20 cellular contexts compared by ENCODE assay signal in genomic region chr12:65494537-65494936, GRCh38.
DNase-seq lines count a peak whose midpoint lies in the region; ATAC-seq, FAIRE-seq and TF ChIP-seq lines count a peak whose summit lies in the region.
"Had no signal": no experiment of that assay in that cellular context is flagged by ENCODE, and none has a peak within 500 bp of the region (broad histone marks: within the 10 kb centered on the region; RNA-seq: fewer than 3 reads in every experiment).

No MANE protein-coding gene starts in this region.

- H3K4me3 ChIP-seq in A549 (no peak overlapping the region), mucosa of descending colon (no peak overlapping the region)
- H3K4me3 ChIP-seq: ovary, sigmoid colon had no signal

- no peaks in the 10 kb centered on the region for H3K36me3 ChIP-seq in mucosa of descending colon (ENCODE audit: low read depth)
- H3K36me3 ChIP-seq: ovary, sigmoid colon had no signal

- TF ChIP-seq CTCF in A549 (IDR thresholded peaks at IDR 0.05) (no peak), mucosa of descending colon (IDR thresholded peaks at IDR 0.05) (no peak)

- H3K27ac Mint-ChIP-seq in activated naive CD4-positive, alpha-beta T cell treated with anti-CD3 and anti-CD28 coated beads, Interleukin-2, amount 10 ng/mL, durations not matched to agents 7 days and 5 days, result no peak overlapping the region
- H3K27ac Mint-ChIP-seq in activated CD8-positive, alpha-beta T cell treated with anti-CD3 and anti-CD28 coated beads, Interleukin-2, amount 10 ng/mL, durations not matched to agents 7 days and 5 days, result no peak overlapping the region
- H3K27ac Mint-ChIP-seq: activated CD4-positive, alpha-beta memory T cell treated with anti-CD3 and anti-CD28 coated beads for 36 hours; stimulated activated naive CD8-positive, alpha-beta T cell treated with anti-CD3 and anti-CD28 coated beads, Interleukin-15, Interleukin-2, amounts not matched to agents 100 ng/mL and 50 ng/mL, for 24 hours; T-helper 17 cell; type B pancreatic cell had no signal

- H3K4me2 ChIP-seq in A549, result peak overlapping the region; percentile 23; the same call in 2 of the 3 replicates

- TF ChIP-seq POLR2A in A549 (IDR thresholded peaks at IDR 0.05; ENCODE audit: low read length), result no peak

- TF ChIP-seq RAD21 in A549 (conservative IDR thresholded peaks at IDR 0.05 in 1 of 2, IDR thresholded peaks at IDR 0.05 in 1 of 2), result no peak

- ATAC-seq in A549 (no peak; a peak in 1 of 6 replicates), mucosa of descending colon (peak; percentile 29), HG03565 (IDR thresholded peaks at IDR 0.05; ENCODE audit: unreplicated experiment) (no peak)
- no peak for ATAC-seq in activated CD8-positive, alpha-beta T cell treated with anti-CD3 and anti-CD28 coated beads, Interleukin-2, amount 10 ng/mL, durations not matched to agents 7 days and 5 days
- ATAC-seq: T-helper 17 cell had no signal

- intact Hi-C loops in mucosa of descending colon (cut with DNase I, micrococcal nuclease), result no loop called here

- FAIRE-seq in A549 (lab: Jason Lieb, UNC), result no peak

- H3K9me3 ChIP-seq in A549 (no peaks in the 10 kb centered on the region), mucosa of descending colon (no peaks in the 10 kb centered on the region)
- H3K9me3 ChIP-seq: ovary, sigmoid colon had no signal

- no peaks in the 10 kb centered on the region for H3K4me1 Mint-ChIP-seq in activated naive CD4-positive, alpha-beta T cell treated with anti-CD3 and anti-CD28 coated beads, Interleukin-2, amount 10 ng/mL, durations not matched to agents 7 days and 5 days
- peaks cover 11% of the 10 kb centered on the region for H3K4me1 Mint-ChIP-seq in activated CD8-positive, alpha-beta T cell treated with anti-CD3 and anti-CD28 coated beads, Interleukin-2, amount 10 ng/mL, durations not matched to agents 7 days and 5 days (ENCODE audit: low read depth)
- H3K4me1 Mint-ChIP-seq: T-helper 17 cell had no signal

- POLR2A ChIA-PET in A549 (lab: Yijun Ruan, JAX), result no interaction called here
- POLR2A ChIA-PET in activated CD8-positive, alpha-beta T cell treated with anti-CD3 and anti-CD28 coated beads, Interleukin-2, amount 10 ng/mL, durations not matched to agents 7 days and 5 days (lab: Charles Lee), result no interaction called here

- H3K4me1 ChIP-seq in A549, result peaks cover 10% of the 10 kb centered on the region; the same call in 1 of the 3 replicates
- H3K4me1 ChIP-seq in mucosa of descending colon (ENCODE audit: low read depth), result no peaks in the 10 kb centered on the region
- H3K4me1 ChIP-seq: sigmoid colon had no signal

- H3K36me3 Mint-ChIP-seq in activated naive CD4-positive, alpha-beta T cell treated with anti-CD3 and anti-CD28 coated beads, Interleukin-2, amount 10 ng/mL, durations not matched to agents 7 days and 5 days, result no peaks in the 10 kb centered on the region
- H3K36me3 Mint-ChIP-seq in activated CD8-positive, alpha-beta T cell treated with anti-CD3 and anti-CD28 coated beads, Interleukin-2, amount 10 ng/mL, durations not matched to agents 7 days and 5 days (ENCODE audit: low read depth), result no peaks in the 10 kb centered on the region
- H3K36me3 Mint-ChIP-seq: activated CD4-positive, alpha-beta memory T cell treated with anti-CD3 and anti-CD28 coated beads for 36 hours had no signal

- H3K4me3 Mint-ChIP-seq in activated naive CD4-positive, alpha-beta T cell treated with anti-CD3 and anti-CD28 coated beads, Interleukin-2, amount 10 ng/mL, durations not matched to agents 7 days and 5 days, result no peak overlapping the region
- no peak overlapping the region for H3K4me3 Mint-ChIP-seq in activated CD8-positive, alpha-beta T cell treated with anti-CD3 and anti-CD28 coated beads, Interleukin-2, amount 10 ng/mL, durations not matched to agents 7 days and 5 days
- H3K4me3 Mint-ChIP-seq: activated CD4-positive, alpha-beta memory T cell treated with anti-CD3 and anti-CD28 coated beads for 36 hours; stimulated activated naive CD8-positive, alpha-beta T cell treated with anti-CD3 and anti-CD28 coated beads, Interleukin-15, Interleukin-2, amounts not matched to agents 100 ng/mL and 50 ng/mL, for 24 hours; T-helper 17 cell; type B pancreatic cell had no signal

- no peaks in the 10 kb centered on the region for H3K9me3 Mint-ChIP-seq in activated naive CD4-positive, alpha-beta T cell treated with anti-CD3 and anti-CD28 coated beads, Interleukin-2, amount 10 ng/mL, durations not matched to agents 7 days and 5 days
- H3K9me3 Mint-ChIP-seq in activated CD8-positive, alpha-beta T cell treated with anti-CD3 and anti-CD28 coated beads, Interleukin-2, amount 10 ng/mL, durations not matched to agents 7 days and 5 days (ENCODE audit: insufficient read depth), result no peaks in the 10 kb centered on the region
- H3K9me3 Mint-ChIP-seq: activated CD4-positive, alpha-beta memory T cell treated with anti-CD3 and anti-CD28 coated beads for 36 hours; type B pancreatic cell had no signal

- TF ChIP-seq EP300 in A549 (IDR thresholded peaks at IDR 0.05), result no peak

- WGBS in A549 (ENCODE audit: missing lambda C conversion rate), result 28% methylated on average over 2 of the region's 2 CpGs

- no peak overlapping the region for H3K27ac ChIP-seq in A549
- H3K27ac ChIP-seq: C4-2B, ovary, sigmoid colon had no signal

- CTCF ChIA-PET in A549 (lab: Yijun Ruan, JAX), result no interaction called here
- CTCF ChIA-PET in activated naive CD4-positive, alpha-beta T cell treated with anti-CD3 and anti-CD28 coated beads, Interleukin-2, amount 10 ng/mL, durations not matched to agents 7 days and 5 days (lab: Charles Lee), result no interaction called here
- CTCF ChIA-PET in activated CD8-positive, alpha-beta T cell treated with anti-CD3 and anti-CD28 coated beads, Interleukin-2, amount 10 ng/mL, durations not matched to agents 7 days and 5 days (lab: Charles Lee), result no interaction called here

- DNase-seq in A549 (ENCODE audit: low read depth in 1 of 2, low spot score in 1 of 2) (peak in 1 of 2 experiments; percentile 4), HT-29 (ENCODE audit: low spot score) (peak; percentile 82), amniotic epithelial cell (ENCODE audit: low read depth) (peak; percentile 18), mucosa of descending colon (no peak), DMS79 treated with DMSO at 0.1 percent for 48 hours (lab: John Stamatoyannopoulos, UW) (no peak)
- no peak for DNase-seq in activated naive CD4-positive, alpha-beta T cell treated with anti-CD3 and anti-CD28 coated beads, Interleukin-2, amount 10 ng/mL, durations not matched to agents 7 days and 5 days
- DNase-seq in activated CD8-positive, alpha-beta T cell treated with anti-CD3 and anti-CD28 coated beads, Interleukin-2, amount 10 ng/mL, durations not matched to agents 7 days and 5 days, result no peak
- DNase-seq: activated CD4-positive, alpha-beta memory T cell treated with anti-CD3 and anti-CD28 coated beads for 36 hours; activated naive CD4-positive, alpha-beta T cell; aorta; DMS 273 treated with DMSO at 0.1 percent for 48 hours; NCI-H524 treated with DMSO at 0.1 percent for 48 hours; ovary; SHP77; sigmoid colon; T-helper 17 cell had no signal

- no peaks in the 10 kb centered on the region for H3K27me3 Mint-ChIP-seq in activated naive CD4-positive, alpha-beta T cell treated with anti-CD3 and anti-CD28 coated beads, Interleukin-2, amount 10 ng/mL, durations not matched to agents 7 days and 5 days
- H3K27me3 Mint-ChIP-seq in activated CD8-positive, alpha-beta T cell treated with anti-CD3 and anti-CD28 coated beads, Interleukin-2, amount 10 ng/mL, durations not matched to agents 7 days and 5 days (ENCODE audit: low read depth), result peaks cover 12% of the 10 kb centered on the region

TF ChIP-seq in A549, 52 proteins besides CTCF, POLR2A, EP300 and RAD21 (continues in another document):
- TF ChIP-seq KDM1A (IDR thresholded peaks at IDR 0.05; ENCODE audit: low read depth) (no peak), ZFP36 (IDR thresholded peaks at IDR 0.05; ENCODE audit: borderline replicate concordance, partially characterized antibody) (no peak), MAX (IDR thresholded peaks at IDR 0.05) (no peak), USF2 (IDR thresholded peaks at IDR 0.05) (no peak), POLR2AphosphoS2 (conservative IDR thresholded peaks at IDR 0.05; ENCODE audit: low read length) (no peak), NPAS2 (CRISPR knock-in tag; IDR thresholded peaks at IDR 0.05; ENCODE audit: borderline replicate concordance) (no peak), E2F6 (IDR thresholded peaks at IDR 0.05; ENCODE audit: borderline replicate concordance, low read depth) (no peak)

Comparison
In these comparisons a context has a peak if more than half of its experiments do, and no peak if none do; other contexts are left out.
1. DNase-seq: peak in HT-29 (single experiment) and amniotic epithelial cell (single experiment); none in mucosa of descending colon (0 of 3), DMS79 treated with DMSO at 0.1 percent for 48 hours (single experiment), activated naive CD4-positive, alpha-beta T cell treated with anti-CD3 and anti-CD28 coated beads, Interleukin-2, amount 10 ng/mL, durations not matched to agents 7 days and 5 days (single experiment) and activated CD8-positive, alpha-beta T cell treated with anti-CD3 and anti-CD28 coated beads, Interleukin-2, amount 10 ng/mL, durations not matched to agents 7 days and 5 days (single experiment).